Comparison of ENCODE assay signal across 19 cellular contexts in the genomic region with DNA sequence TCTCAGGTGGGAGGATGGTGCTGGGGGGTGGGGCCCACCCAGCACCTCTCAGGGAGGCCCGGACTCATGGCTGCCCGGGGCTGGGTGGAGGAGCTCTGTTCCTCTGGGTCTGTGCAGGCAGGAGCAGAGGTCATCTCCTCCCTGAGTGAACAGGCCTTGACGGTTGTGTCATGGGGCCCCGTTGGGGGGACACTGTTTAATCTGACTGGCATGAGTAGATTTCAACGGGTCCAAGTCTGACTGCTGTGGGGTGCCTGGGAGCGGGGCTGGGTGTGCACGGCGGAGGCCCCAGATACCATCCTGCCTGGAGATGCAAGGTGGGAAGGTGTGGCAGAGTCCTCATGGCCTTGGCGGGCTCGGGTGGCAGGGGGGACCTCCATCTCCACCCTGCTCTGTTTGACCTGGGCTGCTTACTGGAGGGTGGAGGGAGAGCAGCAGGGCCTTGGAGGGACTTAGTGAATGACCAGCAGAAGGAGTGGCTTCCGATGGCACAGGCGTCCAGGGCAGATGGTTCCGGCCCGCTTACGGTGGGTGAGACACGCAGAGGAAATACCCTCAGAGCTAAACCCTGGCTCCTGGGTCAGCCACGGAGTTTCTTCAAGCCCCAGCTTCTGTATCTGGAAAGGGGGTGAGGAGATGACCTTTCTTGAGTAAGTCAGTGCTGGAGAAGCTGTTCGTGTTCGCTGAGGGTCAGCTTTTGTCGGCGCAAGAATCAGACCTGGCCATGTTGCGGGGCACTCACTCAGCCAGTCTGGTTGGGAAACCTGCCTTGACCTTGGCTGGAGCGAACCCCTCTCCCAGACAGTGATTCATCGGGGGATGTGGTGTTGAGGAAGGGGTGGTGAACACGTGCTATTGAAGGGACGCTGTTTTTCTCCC. TPM values are rescaled to one million over a fixed set of nuclear protein-coding genes. Genes with fewer than 3 reads are reported as not detected.
DNase-seq lines count a peak whose midpoint lies in the region; ATAC-seq and TF ChIP-seq lines count a peak whose summit lies in the region.
"Had no signal": no experiment of that assay in that cellular context is flagged by ENCODE, and none has a peak within 500 bp of the region (broad histone marks: within the 10 kb centered on the region; RNA-seq: fewer than 3 reads in every experiment).

No MANE protein-coding gene starts in this region.

- no peaks in the 10 kb centered on the region for H3K36me3 Mint-ChIP-seq in chondrocyte (ENCODE audit: low read depth)
- no peaks in the 10 kb centered on the region for H3K36me3 Mint-ChIP-seq in stimulated activated memory B cell treated with anti-CD40 and anti-IgM and Interleukin-4, amounts not matched to agents 10 μg/mL and 1 μg/mL and 100 μg/mL, for 72 hours

- no peak overlapping the region for H3K27ac Mint-ChIP-seq in chondrocyte (ENCODE audit: unreplicated experiment)
- H3K27ac Mint-ChIP-seq in stimulated activated memory B cell treated with anti-CD40 and anti-IgM and Interleukin-4, amounts not matched to agents 10 μg/mL and 1 μg/mL and 100 μg/mL, for 72 hours = no peak overlapping the region

- peaks cover 6% of the 10 kb centered on the region for H3K9me3 Mint-ChIP-seq in chondrocyte (ENCODE audit: low read depth)
- peaks cover 8% of the 10 kb centered on the region for H3K9me3 Mint-ChIP-seq in stimulated activated memory B cell treated with anti-CD40 and anti-IgM and Interleukin-4, amounts not matched to agents 10 μg/mL and 1 μg/mL and 100 μg/mL, for 72 hours

- no peak for TF ChIP-seq CTCF in chondrocyte (IDR thresholded peaks at IDR 0.05)

- H3K4me1 Mint-ChIP-seq in chondrocyte (ENCODE audit: low read depth) = peaks cover 3% of the 10 kb centered on the region
- peaks cover 3% of the 10 kb centered on the region for H3K4me1 Mint-ChIP-seq in stimulated activated memory B cell treated with anti-CD40 and anti-IgM and Interleukin-4, amounts not matched to agents 10 μg/mL and 1 μg/mL and 100 μg/mL, for 72 hours

- H3K27me3 Mint-ChIP-seq in chondrocyte (ENCODE audit: low read depth) = peaks cover 18% of the 10 kb centered on the region
- H3K27me3 Mint-ChIP-seq in stimulated activated memory B cell treated with anti-CD40 and anti-IgM and Interleukin-4, amounts not matched to agents 10 μg/mL and 1 μg/mL and 100 μg/mL, for 72 hours = peaks cover 7% of the 10 kb centered on the region

- no peak overlapping the region for H3K4me3 Mint-ChIP-seq in chondrocyte (ENCODE audit: unreplicated experiment)
- no peak overlapping the region for H3K4me3 Mint-ChIP-seq in stimulated activated memory B cell treated with anti-CD40 and anti-IgM and Interleukin-4, amounts not matched to agents 10 μg/mL and 1 μg/mL and 100 μg/mL, for 72 hours

- peak; percentile 46 for DNase-seq in activated effector memory CD4-positive, alpha-beta T cell treated with anti-CD3 and anti-CD28 coated beads, Interleukin-2, amount 50 U/mL, for 16 hours
- DNase-seq in activated effector memory CD4-positive, alpha-beta T cell treated with Interleukin-2 at 50 U/mL for 16 hours = no peak
- DNase-seq in chondrocyte (ENCODE audit: low spot score) = peak; percentile 44
- peak; percentile 83 for DNase-seq in mesenteric fat pad (ENCODE audit: low spot score)
- DNase-seq in NCI-H2227 treated with DMSO at 0.1 percent for 48 hours (lab: John Stamatoyannopoulos, UW) = no peak
- DNase-seq in stimulated activated CD4-positive, alpha-beta T cell treated with anti-CD3 and anti-CD28 coated beads, Interleukin-2, amount 100 ng/mL, for 48 hours = no peak
- DNase-seq: C1 segment of cervical spinal cord; DMS79 treated with DMSO at 0.1 percent for 48 hours; GM23248; NCI-H1105 treated with DMSO at 0.1 percent for 48 hours; NCI-H187; NCI-H446; NK-92 treated with Interleukin-12 subunit alpha and Interleukin-12 subunit beta, amount 100 ng/mL, for 24 hours; OCI-M1; RPMI8226 had no signal

- peak; percentile 39 for ATAC-seq in stimulated activated memory B cell treated with anti-CD40 and anti-IgM and Interleukin-4, amounts not matched to agents 10 μg/mL and 1 μg/mL and 100 μg/mL, for 72 hours
- ATAC-seq in HG03045 (IDR thresholded peaks at IDR 0.05; ENCODE audit: unreplicated experiment) = no peak

RNA-seq across cellular contexts. Expression of gene SMIM38, which starts 48.8 kb away (rescaled TPM):
- total RNA-seq in chondrocyte (0.12 to 0.60 TPM (median 0.41 TPM) in 3 replicates), mesenteric fat pad (0.29 TPM)
- total RNA-seq: G401, GM23248, MCF 10A had no signal

Comparison
In these comparisons a context has a peak if more than half of its experiments do, and no peak if none do; other contexts are left out.
1. DNase-seq: peak in activated effector memory CD4-positive, alpha-beta T cell treated with anti-CD3 and anti-CD28 coated beads, Interleukin-2, amount 50 U/mL, for 16 hours (single experiment), chondrocyte (single experiment) and mesenteric fat pad (single experiment); none in activated effector memory CD4-positive, alpha-beta T cell treated with Interleukin-2 at 50 U/mL for 16 hours (single experiment), NCI-H2227 treated with DMSO at 0.1 percent for 48 hours (single experiment) and stimulated activated CD4-positive, alpha-beta T cell treated with anti-CD3 and anti-CD28 coated beads, Interleukin-2, amount 100 ng/mL, for 48 hours (0 of 2).